ENCODE assay signal across 14 cellular contexts in the genomic region with DNA sequence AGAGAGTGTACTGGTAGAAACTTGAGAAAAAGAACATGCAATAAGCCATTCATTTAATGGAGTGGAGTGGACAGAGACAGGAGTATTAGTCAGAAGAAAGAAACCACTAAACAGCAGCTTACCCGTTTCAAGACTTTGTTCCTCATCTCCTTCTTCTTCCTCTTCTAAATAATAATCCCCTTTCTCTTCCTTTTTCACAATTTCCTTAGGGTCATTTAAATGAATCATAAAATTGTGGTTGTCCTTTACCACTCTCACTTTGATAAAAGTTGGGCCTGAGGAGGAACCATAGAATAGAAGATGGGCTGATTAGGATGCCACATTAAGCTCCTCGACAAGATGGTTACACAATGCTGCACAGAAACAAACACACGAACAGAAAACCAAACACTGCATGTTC.
"Had no signal": no experiment of that assay in that cellular context is flagged by ENCODE, and none has a peak within 500 bp of the region (broad histone marks: within the 10 kb centered on the region; RNA-seq: fewer than 3 reads in every experiment).

No MANE protein-coding gene starts in this region.

- DNase-seq: activated CD4-positive, alpha-beta T cell treated with anti-CD3 and anti-CD28 coated beads for 48 hours; activated CD8-positive, alpha-beta T cell treated with anti-CD3 and anti-CD28 coated beads for 36 hours; activated effector memory CD4-positive, alpha-beta T cell treated with Interleukin-2 at 50 U/mL for 16 hours; activated T-cell treated with anti-CD3 and anti-CD28 coated beads, Interleukin-2, amount 50 U/mL, for 4 hours; dorsolateral prefrontal cortex; erythroblast; left colon; naive B cell; ovary; stimulated activated naive CD8-positive, alpha-beta T cell treated with anti-CD3 and anti-CD28 coated beads, Interleukin-15, amount 100 ng/mL, for 72 hours had no signal

- ATAC-seq: activated CD8-positive, alpha-beta T cell treated with anti-CD3 and anti-CD28 coated beads for 36 hours; activated naive CD4-positive, alpha-beta T cell treated with anti-CD3 and anti-CD28 coated beads, Interleukin-2, amount 50 U/mL, for 72 hours; activated T-cell treated with anti-CD3 and anti-CD28 coated beads, Interleukin-2, amount 50 U/mL, for 4 hours; gastroesophageal sphincter; left colon; sciatic nerve; stimulated activated naive CD8-positive, alpha-beta T cell treated with anti-CD3 and anti-CD28 coated beads, Interleukin-15, amount 100 ng/mL, for 72 hours; WTC11 had no signal
